ENCODE assay signal across 2 cellular contexts in the genomic region with DNA sequence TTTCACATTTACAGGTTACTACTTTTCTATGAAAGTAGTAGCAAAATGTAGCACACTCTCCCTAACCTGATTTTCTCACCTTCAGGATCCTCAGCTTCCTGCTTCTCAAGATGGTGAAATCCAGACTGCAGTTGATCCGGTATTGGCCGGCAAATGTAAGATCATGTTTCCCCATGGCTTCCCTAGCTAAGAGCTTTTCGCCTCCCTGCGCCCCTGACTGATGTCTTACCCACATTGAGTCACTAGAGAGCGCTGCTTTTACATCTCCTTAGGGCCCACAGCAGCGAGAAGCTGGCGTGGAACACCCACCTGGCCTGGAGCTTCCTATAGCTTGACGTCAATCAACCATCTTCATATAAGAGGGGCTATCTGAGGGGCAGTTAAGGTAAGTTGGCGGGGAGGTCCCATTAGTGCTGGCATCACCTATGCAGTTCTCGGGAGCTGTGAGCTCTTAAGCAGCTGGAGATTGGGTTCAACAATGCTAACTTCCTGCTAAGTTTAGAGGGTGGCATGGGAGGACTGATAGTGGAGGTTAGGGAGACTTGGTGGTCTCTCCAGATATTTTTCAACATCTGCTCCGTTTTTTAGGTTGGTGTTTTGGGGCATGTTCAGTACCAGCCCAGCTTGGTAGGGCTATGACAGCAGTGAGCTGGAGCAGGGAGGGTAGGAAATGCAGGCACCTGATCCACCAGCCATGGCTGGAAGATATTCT.
TF ChIP-seq lines count a peak whose summit lies in the region.

No MANE protein-coding gene starts in this region.

TF ChIP-seq in SK-N-SH treated with all-trans-retinoic acid at 6 μM for 48 hours, 23 proteins besides CTCF, POLR2A, EP300 and RAD21 (continues in another document):
- TF ChIP-seq ZFP3 (CRISPR knock-in tag; IDR thresholded peaks at IDR 0.05) (no peak), TOX (CRISPR knock-in tag; IDR thresholded peaks at IDR 0.05; ENCODE audit: borderline replicate concordance) (no peak), OSR1 (CRISPR knock-in tag; IDR thresholded peaks at IDR 0.05) (no peak), RARB (CRISPR knock-in tag; IDR thresholded peaks at IDR 0.05) (no peak), ZNF8 (CRISPR knock-in tag; IDR thresholded peaks at IDR 0.05) (no peak), GLIS3 (CRISPR knock-in tag; IDR thresholded peaks at IDR 0.05) (no peak), ZFP30 (CRISPR knock-in tag; IDR thresholded peaks at IDR 0.05) (no peak), TCF4 (CRISPR knock-in tag; IDR thresholded peaks at IDR 0.05; ENCODE audit: borderline replicate concordance) (no peak), SNAI2 (CRISPR knock-in tag; IDR thresholded peaks at IDR 0.05) (no peak), ARNTL (CRISPR knock-in tag; IDR thresholded peaks at IDR 0.05; ENCODE audit: borderline replicate concordance, low read depth) (no peak), ZNF565 (CRISPR knock-in tag; conservative IDR thresholded peaks at IDR 0.05; ENCODE audit: low read depth) (no peak), ESRRG (CRISPR knock-in tag; IDR thresholded peaks at IDR 0.05) (no peak)
- TF ChIP-seq, protein P1, sequence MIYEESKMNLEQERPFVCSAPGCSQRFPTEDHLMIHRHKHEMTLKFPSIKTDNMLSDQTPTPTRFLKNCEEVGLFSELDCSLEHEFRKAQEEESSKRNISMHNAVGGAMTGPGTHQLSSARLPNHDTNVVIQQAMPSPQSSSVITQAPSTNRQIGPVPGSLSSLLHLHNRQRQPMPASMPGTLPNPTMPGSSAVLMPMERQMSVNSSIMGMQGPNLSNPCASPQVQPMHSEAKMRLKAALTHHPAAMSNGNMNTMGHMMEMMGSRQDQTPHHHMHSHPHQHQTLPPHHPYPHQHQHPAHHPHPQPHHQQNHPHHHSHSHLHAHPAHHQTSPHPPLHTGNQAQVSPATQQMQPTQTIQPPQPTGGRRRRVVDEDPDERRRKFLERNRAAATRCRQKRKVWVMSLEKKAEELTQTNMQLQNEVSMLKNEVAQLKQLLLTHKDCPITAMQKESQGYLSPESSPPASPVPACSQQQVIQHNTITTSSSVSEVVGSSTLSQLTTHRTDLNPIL (CRISPR knock-in tag; IDR thresholded peaks at IDR 0.05; ENCODE audit: low read depth), result no peak
- TF ChIP-seq, protein P2, sequence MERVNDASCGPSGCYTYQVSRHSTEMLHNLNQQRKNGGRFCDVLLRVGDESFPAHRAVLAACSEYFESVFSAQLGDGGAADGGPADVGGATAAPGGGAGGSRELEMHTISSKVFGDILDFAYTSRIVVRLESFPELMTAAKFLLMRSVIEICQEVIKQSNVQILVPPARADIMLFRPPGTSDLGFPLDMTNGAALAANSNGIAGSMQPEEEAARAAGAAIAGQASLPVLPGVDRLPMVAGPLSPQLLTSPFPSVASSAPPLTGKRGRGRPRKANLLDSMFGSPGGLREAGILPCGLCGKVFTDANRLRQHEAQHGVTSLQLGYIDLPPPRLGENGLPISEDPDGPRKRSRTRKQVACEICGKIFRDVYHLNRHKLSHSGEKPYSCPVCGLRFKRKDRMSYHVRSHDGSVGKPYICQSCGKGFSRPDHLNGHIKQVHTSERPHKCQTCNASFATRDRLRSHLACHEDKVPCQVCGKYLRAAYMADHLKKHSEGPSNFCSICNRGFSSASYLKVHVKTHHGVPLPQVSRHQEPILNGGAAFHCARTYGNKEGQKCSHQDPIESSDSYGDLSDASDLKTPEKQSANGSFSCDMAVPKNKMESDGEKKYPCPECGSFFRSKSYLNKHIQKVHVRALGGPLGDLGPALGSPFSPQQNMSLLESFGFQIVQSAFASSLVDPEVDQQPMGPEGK (CRISPR knock-in tag; IDR thresholded peaks at IDR 0.05; ENCODE audit: borderline replicate concordance), result no peak
- TF ChIP-seq, protein P3, sequence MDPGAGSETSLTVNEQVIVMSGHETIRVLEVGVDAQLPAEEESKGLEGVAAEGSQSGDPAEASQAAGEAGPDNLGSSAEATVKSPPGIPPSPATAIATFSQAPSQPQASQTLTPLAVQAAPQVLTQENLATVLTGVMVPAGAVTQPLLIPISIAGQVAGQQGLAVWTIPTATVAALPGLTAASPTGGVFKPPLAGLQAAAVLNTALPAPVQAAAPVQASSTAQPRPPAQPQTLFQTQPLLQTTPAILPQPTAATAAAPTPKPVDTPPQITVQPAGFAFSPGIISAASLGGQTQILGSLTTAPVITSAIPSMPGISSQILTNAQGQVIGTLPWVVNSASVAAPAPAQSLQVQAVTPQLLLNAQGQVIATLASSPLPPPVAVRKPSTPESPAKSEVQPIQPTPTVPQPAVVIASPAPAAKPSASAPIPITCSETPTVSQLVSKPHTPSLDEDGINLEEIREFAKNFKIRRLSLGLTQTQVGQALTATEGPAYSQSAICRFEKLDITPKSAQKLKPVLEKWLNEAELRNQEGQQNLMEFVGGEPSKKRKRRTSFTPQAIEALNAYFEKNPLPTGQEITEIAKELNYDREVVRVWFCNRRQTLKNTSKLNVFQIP (CRISPR knock-in tag; IDR thresholded peaks at IDR 0.05; ENCODE audit: borderline replicate concordance, low read depth), result no peak
- TF ChIP-seq, protein P4, sequence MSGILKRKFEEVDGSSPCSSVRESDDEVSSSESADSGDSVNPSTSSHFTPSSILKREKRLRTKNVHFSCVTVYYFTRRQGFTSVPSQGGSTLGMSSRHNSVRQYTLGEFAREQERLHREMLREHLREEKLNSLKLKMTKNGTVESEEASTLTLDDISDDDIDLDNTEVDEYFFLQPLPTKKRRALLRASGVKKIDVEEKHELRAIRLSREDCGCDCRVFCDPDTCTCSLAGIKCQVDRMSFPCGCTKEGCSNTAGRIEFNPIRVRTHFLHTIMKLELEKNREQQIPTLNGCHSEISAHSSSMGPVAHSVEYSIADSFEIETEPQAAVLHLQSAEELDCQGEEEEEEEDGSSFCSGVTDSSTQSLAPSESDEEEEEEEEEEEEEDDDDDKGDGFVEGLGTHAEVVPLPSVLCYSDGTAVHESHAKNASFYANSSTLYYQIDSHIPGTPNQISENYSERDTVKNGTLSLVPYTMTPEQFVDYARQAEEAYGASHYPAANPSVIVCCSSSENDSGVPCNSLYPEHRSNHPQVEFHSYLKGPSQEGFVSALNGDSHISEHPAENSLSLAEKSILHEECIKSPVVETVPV (CRISPR knock-in tag; IDR thresholded peaks at IDR 0.05), result no peak
- TF ChIP-seq, protein P5, sequence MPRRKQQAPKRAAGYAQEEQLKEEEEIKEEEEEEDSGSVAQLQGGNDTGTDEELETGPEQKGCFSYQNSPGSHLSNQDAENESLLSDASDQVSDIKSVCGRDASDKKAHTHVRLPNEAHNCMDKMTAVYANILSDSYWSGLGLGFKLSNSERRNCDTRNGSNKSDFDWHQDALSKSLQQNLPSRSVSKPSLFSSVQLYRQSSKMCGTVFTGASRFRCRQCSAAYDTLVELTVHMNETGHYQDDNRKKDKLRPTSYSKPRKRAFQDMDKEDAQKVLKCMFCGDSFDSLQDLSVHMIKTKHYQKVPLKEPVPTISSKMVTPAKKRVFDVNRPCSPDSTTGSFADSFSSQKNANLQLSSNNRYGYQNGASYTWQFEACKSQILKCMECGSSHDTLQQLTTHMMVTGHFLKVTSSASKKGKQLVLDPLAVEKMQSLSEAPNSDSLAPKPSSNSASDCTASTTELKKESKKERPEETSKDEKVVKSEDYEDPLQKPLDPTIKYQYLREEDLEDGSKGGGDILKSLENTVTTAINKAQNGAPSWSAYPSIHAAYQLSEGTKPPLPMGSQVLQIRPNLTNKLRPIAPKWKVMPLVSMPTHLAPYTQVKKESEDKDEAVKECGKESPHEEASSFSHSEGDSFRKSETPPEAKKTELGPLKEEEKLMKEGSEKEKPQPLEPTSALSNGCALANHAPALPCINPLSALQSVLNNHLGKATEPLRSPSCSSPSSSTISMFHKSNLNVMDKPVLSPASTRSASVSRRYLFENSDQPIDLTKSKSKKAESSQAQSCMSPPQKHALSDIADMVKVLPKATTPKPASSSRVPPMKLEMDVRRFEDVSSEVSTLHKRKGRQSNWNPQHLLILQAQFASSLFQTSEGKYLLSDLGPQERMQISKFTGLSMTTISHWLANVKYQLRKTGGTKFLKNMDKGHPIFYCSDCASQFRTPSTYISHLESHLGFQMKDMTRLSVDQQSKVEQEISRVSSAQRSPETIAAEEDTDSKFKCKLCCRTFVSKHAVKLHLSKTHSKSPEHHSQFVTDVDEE (CRISPR knock-in tag; IDR thresholded peaks at IDR 0.05), result no peak

TF ChIP-seq in HepG2, 621 proteins besides CTCF, POLR2A, EP300 and RAD21:
- peak; percentile 38; the same call in 1 of the 2 replicates for TF ChIP-seq ZFX (CRISPR knock-in tag; IDR thresholded peaks at IDR 0.05; ENCODE audit: low read depth)
- no peak for TF ChIP-seq MEF2D (CRISPR knock-in tag; IDR thresholded peaks at IDR 0.05)
- TF ChIP-seq, protein P6, sequence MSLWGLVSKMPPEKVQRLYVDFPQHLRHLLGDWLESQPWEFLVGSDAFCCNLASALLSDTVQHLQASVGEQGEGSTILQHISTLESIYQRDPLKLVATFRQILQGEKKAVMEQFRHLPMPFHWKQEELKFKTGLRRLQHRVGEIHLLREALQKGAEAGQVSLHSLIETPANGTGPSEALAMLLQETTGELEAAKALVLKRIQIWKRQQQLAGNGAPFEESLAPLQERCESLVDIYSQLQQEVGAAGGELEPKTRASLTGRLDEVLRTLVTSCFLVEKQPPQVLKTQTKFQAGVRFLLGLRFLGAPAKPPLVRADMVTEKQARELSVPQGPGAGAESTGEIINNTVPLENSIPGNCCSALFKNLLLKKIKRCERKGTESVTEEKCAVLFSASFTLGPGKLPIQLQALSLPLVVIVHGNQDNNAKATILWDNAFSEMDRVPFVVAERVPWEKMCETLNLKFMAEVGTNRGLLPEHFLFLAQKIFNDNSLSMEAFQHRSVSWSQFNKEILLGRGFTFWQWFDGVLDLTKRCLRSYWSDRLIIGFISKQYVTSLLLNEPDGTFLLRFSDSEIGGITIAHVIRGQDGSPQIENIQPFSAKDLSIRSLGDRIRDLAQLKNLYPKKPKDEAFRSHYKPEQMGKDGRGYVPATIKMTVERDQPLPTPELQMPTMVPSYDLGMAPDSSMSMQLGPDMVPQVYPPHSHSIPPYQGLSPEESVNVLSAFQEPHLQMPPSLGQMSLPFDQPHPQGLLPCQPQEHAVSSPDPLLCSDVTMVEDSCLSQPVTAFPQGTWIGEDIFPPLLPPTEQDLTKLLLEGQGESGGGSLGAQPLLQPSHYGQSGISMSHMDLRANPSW (CRISPR knock-in tag; IDR thresholded peaks at IDR 0.05; ENCODE audit: borderline replicate concordance), result no peak
- peak; percentile 40 for TF ChIP-seq XRCC5 (optimal IDR thresholded peaks at IDR 0.05; ENCODE audit: low read length)
- no peak for TF ChIP-seq EEA1 (CRISPR knock-in tag; IDR thresholded peaks at IDR 0.05; ENCODE audit: borderline replicate concordance)
- 0 out of 2 replicates have a peak, but pooled peaks have one; percentile 22 for TF ChIP-seq ZNF761 (CRISPR knock-in tag; conservative IDR thresholded peaks at IDR 0.05)
- TF ChIP-seq STAG1 (CRISPR knock-in tag; IDR thresholded peaks at IDR 0.05), result peak; percentile 33
- no peak for TF ChIP-seq NFE2L2 (IDR thresholded peaks at IDR 0.05; ENCODE audit: low read length)
- TF ChIP-seq ZNF234 (CRISPR knock-in tag; conservative IDR thresholded peaks at IDR 0.05), result no peak
- TF ChIP-seq, protein P7, sequence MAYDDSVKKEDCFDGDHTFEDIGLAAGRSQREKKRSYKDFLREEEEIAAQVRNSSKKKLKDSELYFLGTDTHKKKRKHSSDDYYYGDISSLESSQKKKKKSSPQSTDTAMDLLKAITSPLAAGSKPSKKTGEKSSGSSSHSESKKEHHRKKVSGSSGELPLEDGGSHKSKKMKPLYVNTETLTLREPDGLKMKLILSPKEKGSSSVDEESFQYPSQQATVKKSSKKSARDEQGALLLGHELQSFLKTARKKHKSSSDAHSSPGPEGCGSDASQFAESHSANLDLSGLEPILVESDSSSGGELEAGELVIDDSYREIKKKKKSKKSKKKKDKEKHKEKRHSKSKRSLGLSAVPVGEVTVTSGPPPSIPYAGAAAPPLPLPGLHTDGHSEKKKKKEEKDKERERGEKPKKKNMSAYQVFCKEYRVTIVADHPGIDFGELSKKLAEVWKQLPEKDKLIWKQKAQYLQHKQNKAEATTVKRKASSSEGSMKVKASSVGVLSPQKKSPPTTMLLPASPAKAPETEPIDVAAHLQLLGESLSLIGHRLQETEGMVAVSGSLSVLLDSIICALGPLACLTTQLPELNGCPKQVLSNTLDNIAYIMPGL (CRISPR knock-in tag; IDR thresholded peaks at IDR 0.05; ENCODE audit: borderline replicate concordance in 1 of 2, low read depth in 1 of 2), result 0 out of 4 replicates have a peak, but pooled peaks of 1 of the 2 experiments have one; percentile 26
- no peak for TF ChIP-seq ZNF101 (CRISPR knock-in tag; IDR thresholded peaks at IDR 0.05; ENCODE audit: borderline replicate concordance, low read depth)
